11 cellular contexts compared by ENCODE assay signal in the genomic region with DNA sequence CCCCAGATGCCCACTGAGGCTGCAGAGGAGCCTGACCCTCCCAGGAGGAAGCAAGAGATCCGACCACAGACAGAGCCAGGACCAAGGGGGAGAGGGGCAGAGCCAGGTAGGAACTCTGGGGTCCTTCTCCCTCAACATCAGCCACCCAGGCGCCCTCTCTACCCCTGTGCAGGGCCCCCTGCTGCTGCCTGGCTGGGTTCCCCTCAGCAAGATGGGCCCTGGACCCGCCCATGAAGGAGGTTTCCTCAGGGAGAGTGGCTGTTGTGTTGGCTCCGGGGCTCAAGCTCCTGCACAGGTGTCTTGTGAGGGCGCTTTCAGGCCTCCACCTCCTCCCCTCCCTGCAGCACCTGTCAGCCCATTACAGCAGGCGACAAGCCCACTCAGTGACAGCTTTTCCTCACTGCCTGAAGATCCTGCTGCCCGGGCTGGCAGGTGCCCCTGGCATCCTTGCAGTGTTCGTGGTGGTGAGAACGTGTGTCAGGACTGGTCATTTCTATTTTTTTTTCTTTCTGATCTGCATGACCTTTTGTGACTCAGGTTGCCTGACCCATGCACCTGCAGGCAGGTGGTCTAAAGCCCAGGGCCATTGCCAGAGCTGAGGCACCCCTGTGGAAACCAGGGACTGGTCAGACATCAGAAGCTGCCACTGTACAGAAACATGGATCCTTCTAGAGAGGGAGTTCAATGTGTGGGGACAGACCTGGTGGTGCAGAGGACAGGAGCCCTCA. TPM values are rescaled to one million over a fixed set of nuclear protein-coding genes. Genes with fewer than 3 reads are reported as not detected.
"Had no signal": no experiment of that assay in that cellular context is flagged by ENCODE, and none has a peak within 500 bp of the region (broad histone marks: within the 10 kb centered on the region; RNA-seq: fewer than 3 reads in every experiment).

No MANE protein-coding gene starts in this region.

RNA-seq across cellular contexts. Expression of a gene that starts 37.0 kb away (rescaled TPM):
- total RNA-seq: activated CD4-positive, alpha-beta T cell treated with anti-CD3 and anti-CD28 coated beads, Interleukin-2, amount 10 ng/mL, durations not matched to agents 24 days and 14 days; activated CD8-positive, alpha-beta T cell treated with anti-CD3 and anti-CD28 coated beads, Interleukin-2, amount 10 ng/mL, durations not matched to agents 7 days and 5 days; activated naive CD4-positive, alpha-beta T cell treated with anti-CD3 and anti-CD28 coated beads for 36 hours; activated naive CD4-positive, alpha-beta T cell treated with anti-CD3 and anti-CD28 coated beads, Interleukin-2, amount 50 U/mL, for 72 hours; activated T-helper 2 cell treated with anti-CD3 and anti-CD28 coated beads, Interferon-gamma antibody, Interleukin-2, Interleukin-4, amounts not matched to agents 10 μg/mL and 5 μg/mL and 100 μg/mL, durations not matched to agents 14 hours and 24 hours and 36 hours; MCF 10A; NCI-H460; SJSA1 had no signal
- polyA plus RNA-seq: aorta, IgD-negative memory B cell, SK-N-SH had no signal
